2 cellular contexts compared by ENCODE assay signal in genomic region chr1:54227836-54228435, GRCh38.
TF ChIP-seq lines count a peak whose summit lies in the region.

No MANE protein-coding gene starts in this region.

TF ChIP-seq in HepG2, 621 proteins besides CTCF, POLR2A, EP300 and RAD21:
- TF ChIP-seq ZSCAN20 (CRISPR knock-in tag; IDR thresholded peaks at IDR 0.05; ENCODE audit: borderline replicate concordance) = no peak
- no peak for TF ChIP-seq ZNF30 (CRISPR knock-in tag; IDR thresholded peaks at IDR 0.05)
- no peak for TF ChIP-seq ZNF335 (CRISPR knock-in tag; IDR thresholded peaks at IDR 0.05)
TF ChIP-seq in HepG2: peak in this region for 0.

TF ChIP-seq in GM12891, 5 proteins besides CTCF, POLR2A, EP300 and RAD21:
- TF ChIP-seq POU2F2 (IDR thresholded peaks at IDR 0.05; ENCODE audit: low read depth, low read length) (no peak), SPI1 (IDR thresholded peaks at IDR 0.05; ENCODE audit: low read depth, low read length) (no peak), TAF1 (IDR thresholded peaks at IDR 0.05; ENCODE audit: low read depth, low read length) (no peak), PAX5 (IDR thresholded peaks at IDR 0.05; ENCODE audit: insufficient read depth, low read length, severe bottlenecking) (no peak), POLR2AphosphoS5 (IDR thresholded peaks at IDR 0.05; ENCODE audit: low read depth, low read length) (no peak)
